ENCODE assay signal across 16 cellular contexts in genomic region chr17:31733326-31733725, GRCh38.
"Had no signal": no experiment of that assay in that cellular context is flagged by ENCODE, and none has a peak within 500 bp of the region (broad histone marks: within the 10 kb centered on the region; RNA-seq: fewer than 3 reads in every experiment).

No MANE protein-coding gene starts in this region.

- ATAC-seq: activated CD8-positive, alpha-beta T cell treated with anti-CD3 and anti-CD28 coated beads for 36 hours; body of pancreas; left lobe of liver had no signal

- H3K4me3 Mint-ChIP-seq: activated CD4-positive, alpha-beta T cell treated with anti-CD3 and anti-CD28 coated beads, Interleukin-2, amount 10 ng/mL, durations not matched to agents 24 days and 14 days; activated CD8-positive, alpha-beta T cell treated with anti-CD3 and anti-CD28 coated beads for 36 hours; activated naive CD4-positive, alpha-beta T cell treated with anti-CD3 and anti-CD28 coated beads for 36 hours; activated T-cell treated with anti-CD3 and anti-CD28 coated beads, Interleukin-2, amount 50 U/mL, for 24 hours; nephron progenitor cell; stimulated activated naive CD8-positive, alpha-beta T cell treated with anti-CD3 and anti-CD28 coated beads, Interleukin-15, Interleukin-2, amounts not matched to agents 100 ng/mL and 50 ng/mL, for 24 hours had no signal

- H3K27ac ChIP-seq: body of pancreas, dorsolateral prefrontal cortex, epithelial cell of prostate, right atrium auricular region, vagina had no signal

- H3K9me3 ChIP-seq: body of pancreas, right atrium auricular region, vagina had no signal

- H3K4me1 ChIP-seq: body of pancreas had no signal

- DNase-seq: activated CD4-positive, alpha-beta T cell treated with anti-CD3 and anti-CD28 coated beads, Interleukin-2, amount 10 ng/mL, durations not matched to agents 24 days and 14 days; activated CD8-positive, alpha-beta T cell treated with anti-CD3 and anti-CD28 coated beads for 36 hours; activated naive CD4-positive, alpha-beta T cell treated with anti-CD3 and anti-CD28 coated beads for 36 hours; activated T-cell treated with anti-CD3 and anti-CD28 coated beads, Interleukin-2, amount 50 U/mL, for 24 hours; body of pancreas; caudate nucleus; dorsolateral prefrontal cortex; foreskin fibroblast; nephron progenitor cell; stimulated activated CD4-positive, alpha-beta T cell treated with anti-CD3 and anti-CD28 coated beads, Interleukin-2, amount 100 ng/mL, for 24 hours; trophoblast cell had no signal

- H3K4me3 ChIP-seq: body of pancreas, dorsolateral prefrontal cortex, right atrium auricular region, vagina had no signal

- H3K27me3 Mint-ChIP-seq: activated CD8-positive, alpha-beta T cell treated with anti-CD3 and anti-CD28 coated beads for 36 hours had no signal

- H3K9me3 Mint-ChIP-seq: activated CD4-positive, alpha-beta T cell treated with anti-CD3 and anti-CD28 coated beads, Interleukin-2, amount 10 ng/mL, durations not matched to agents 24 days and 14 days; activated CD8-positive, alpha-beta T cell treated with anti-CD3 and anti-CD28 coated beads for 36 hours; activated naive CD4-positive, alpha-beta T cell treated with anti-CD3 and anti-CD28 coated beads for 36 hours; activated T-cell treated with anti-CD3 and anti-CD28 coated beads, Interleukin-2, amount 50 U/mL, for 24 hours; nephron progenitor cell; stimulated activated naive CD8-positive, alpha-beta T cell treated with anti-CD3 and anti-CD28 coated beads, Interleukin-15, Interleukin-2, amounts not matched to agents 100 ng/mL and 50 ng/mL, for 24 hours had no signal

- H3K36me3 ChIP-seq: right atrium auricular region, vagina had no signal

- H3K4me1 Mint-ChIP-seq: activated CD4-positive, alpha-beta T cell treated with anti-CD3 and anti-CD28 coated beads, Interleukin-2, amount 10 ng/mL, durations not matched to agents 24 days and 14 days had no signal

- H3K27me3 ChIP-seq: body of pancreas, dorsolateral prefrontal cortex, right atrium auricular region, vagina had no signal
